Comparison of ENCODE assay signal across 8 cellular contexts in the genomic region with DNA sequence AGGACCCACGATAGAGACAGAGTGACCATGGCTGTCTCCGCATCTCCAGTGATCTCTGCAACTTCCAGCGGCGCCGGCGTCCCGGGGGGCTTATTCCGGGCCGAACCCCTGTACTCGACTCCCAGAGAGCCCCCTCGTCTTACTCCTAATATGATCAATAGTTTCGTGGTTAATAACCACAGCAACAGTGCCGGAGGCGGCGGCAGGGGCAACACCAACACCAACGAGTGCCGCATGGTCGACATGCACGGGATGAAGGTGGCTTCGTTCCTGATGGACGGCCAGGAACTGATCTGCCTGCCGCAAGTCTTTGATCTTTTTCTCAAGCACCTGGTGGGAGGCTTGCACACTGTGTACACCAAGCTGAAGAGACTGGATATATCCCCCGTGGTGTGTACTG. TPM values are rescaled to one million over a fixed set of nuclear protein-coding genes. Genes with fewer than 3 reads are reported as not detected.
DNase-seq lines count a peak whose midpoint lies in the region; ATAC-seq and TF ChIP-seq lines count a peak whose summit lies in the region.

No MANE protein-coding gene starts in this region.

- TF ChIP-seq CTCF in right lobe of liver (IDR thresholded peaks at IDR 0.05) (no peak), transverse colon (IDR thresholded peaks at IDR 0.05) (no peak), left lung (IDR thresholded peaks at IDR 0.05) (no peak)

- intact Hi-C loops in activated naive CD4-positive, alpha-beta T cell treated with anti-CD3 and anti-CD28 coated beads for 36 hours (cut with micrococcal nuclease), result no loop called here
- intact Hi-C loops in right lobe of liver (cut with DNase I), result no loop called here
- intact Hi-C loops in transverse colon (cut with DNase I; ENCODE audit: low total_unique reads), result no loop called here
- intact Hi-C loops in left lung (cut with DNase I), result no loop called here

- ATAC-seq in activated naive CD8-positive, alpha-beta T cell treated with anti-CD3 and anti-CD28 coated beads, Interleukin-2, amount 50 U/mL, for 24 hours, result no peak
- ATAC-seq in right lobe of liver (no peak), GM19467 (IDR thresholded peaks at IDR 0.05; ENCODE audit: unreplicated experiment) (no peak), left lung (no peak)

- no peak overlapping the region for H3K27ac ChIP-seq in right lobe of liver
- no peak overlapping the region for H3K27ac ChIP-seq in transverse colon
- no peak overlapping the region for H3K27ac ChIP-seq in left lung

- H3K4me1 ChIP-seq in right lobe of liver (no peaks in the 10 kb centered on the region), transverse colon (peaks cover 0 to 6% (median 0%) of the 10 kb centered on the region in 4 donors), left lung (no peaks in the 10 kb centered on the region)

- H3K9me3 ChIP-seq in right lobe of liver (no peaks in the 10 kb centered on the region), transverse colon (no peaks in the 10 kb centered on the region), left lung (no peaks in the 10 kb centered on the region)

- no peaks in the 10 kb centered on the region for H3K36me3 Mint-ChIP-seq in activated naive CD4-positive, alpha-beta T cell treated with anti-CD3 and anti-CD28 coated beads for 36 hours (ENCODE audit: low read depth)
- H3K36me3 Mint-ChIP-seq in activated naive CD8-positive, alpha-beta T cell treated with anti-CD3 and anti-CD28 coated beads, Interleukin-2, amount 50 U/mL, for 24 hours (ENCODE audit: low read depth), result no peaks in the 10 kb centered on the region

- H3K36me3 ChIP-seq in right lobe of liver, result no peaks in the 10 kb centered on the region
- no peaks in the 10 kb centered on the region for H3K36me3 ChIP-seq in transverse colon
- H3K36me3 ChIP-seq in left lung, result no peaks in the 10 kb centered on the region

- H3K4me3 Mint-ChIP-seq in activated naive CD4-positive, alpha-beta T cell treated with anti-CD3 and anti-CD28 coated beads for 36 hours, result peak overlapping the region; percentile 71
- H3K4me3 Mint-ChIP-seq in activated naive CD8-positive, alpha-beta T cell treated with anti-CD3 and anti-CD28 coated beads, Interleukin-2, amount 50 U/mL, for 24 hours, result peak overlapping the region; percentile 71

- H3K27me3 Mint-ChIP-seq in activated naive CD4-positive, alpha-beta T cell treated with anti-CD3 and anti-CD28 coated beads for 36 hours (ENCODE audit: low read depth), result peaks cover 18% of the 10 kb centered on the region
- peaks cover 33% of the 10 kb centered on the region for H3K27me3 Mint-ChIP-seq in activated naive CD8-positive, alpha-beta T cell treated with anti-CD3 and anti-CD28 coated beads, Interleukin-2, amount 50 U/mL, for 24 hours

- no peak for DNase-seq in activated naive CD4-positive, alpha-beta T cell treated with anti-CD3 and anti-CD28 coated beads for 36 hours
- DNase-seq in activated naive CD4-positive, alpha-beta T cell treated with anti-CD3 and anti-CD28 coated beads, Interleukin-2, amount 50 U/mL, for 16 hours, result no peak
- no peak for DNase-seq in activated naive CD8-positive, alpha-beta T cell treated with anti-CD3 and anti-CD28 coated beads, Interleukin-2, amount 50 U/mL, for 24 hours
- no peak for DNase-seq in right lobe of liver
- DNase-seq in transverse colon, result no peak
- DNase-seq in COR-L47 (lab: John Stamatoyannopoulos, UW), result no peak
- DNase-seq in left lung, result no peak

- H3K27ac Mint-ChIP-seq in activated naive CD4-positive, alpha-beta T cell treated with anti-CD3 and anti-CD28 coated beads for 36 hours, result no peak overlapping the region
- H3K27ac Mint-ChIP-seq in activated naive CD8-positive, alpha-beta T cell treated with anti-CD3 and anti-CD28 coated beads, Interleukin-2, amount 50 U/mL, for 24 hours, result no peak overlapping the region

- H3K9me3 Mint-ChIP-seq in activated naive CD4-positive, alpha-beta T cell treated with anti-CD3 and anti-CD28 coated beads for 36 hours, result no peaks in the 10 kb centered on the region
- H3K9me3 Mint-ChIP-seq in activated naive CD8-positive, alpha-beta T cell treated with anti-CD3 and anti-CD28 coated beads, Interleukin-2, amount 50 U/mL, for 24 hours, result no peaks in the 10 kb centered on the region

- peaks cover 8% of the 10 kb centered on the region for H3K4me1 Mint-ChIP-seq in activated naive CD4-positive, alpha-beta T cell treated with anti-CD3 and anti-CD28 coated beads for 36 hours (ENCODE audit: low read depth)
- H3K4me1 Mint-ChIP-seq in activated naive CD8-positive, alpha-beta T cell treated with anti-CD3 and anti-CD28 coated beads, Interleukin-2, amount 50 U/mL, for 24 hours, result peaks cover 2% of the 10 kb centered on the region

- CTCF ChIA-PET in activated naive CD4-positive, alpha-beta T cell treated with anti-CD3 and anti-CD28 coated beads for 36 hours (lab: Charles Lee), result no interaction called here

- H3K4me3 ChIP-seq in right lobe of liver, result peak overlapping the region in 2 of 3 donors; percentile 30 to 47
- peak overlapping the region; percentile 9 to 51 (median 32) for H3K4me3 ChIP-seq in transverse colon
- peak overlapping the region in 1 of 2 donors; percentile 36 for H3K4me3 ChIP-seq in left lung

- H3K27me3 ChIP-seq in right lobe of liver (peaks cover 0 to 9% of the 10 kb centered on the region in 2 donors), transverse colon (peaks cover 24% of the 10 kb centered on the region), left lung (peaks cover 24 to 53% of the 10 kb centered on the region in 2 donors)

- no peak for TF ChIP-seq EP300 in transverse colon (IDR thresholded peaks at IDR 0.05; ENCODE audit: low read depth)

- TF ChIP-seq POLR2A in right lobe of liver (IDR thresholded peaks at IDR 0.05) (no peak), transverse colon (IDR thresholded peaks at IDR 0.05) (no peak)

- 65% methylated on average over 7 of the region's 23 CpGs for WGBS in right lobe of liver (ENCODE audit: insufficient coverage, low coverage, low lambda C conversion rate, missing lambda C conversion rate)
- 35% methylated on average over 23 of the region's 23 CpGs; no CpG with 5 or more reads in 1 of the 2 donors for WGBS in transverse colon (ENCODE audit: low coverage in 1 of 2), 2 donors

- in situ Hi-C loops in transverse colon (cut with MboI; ENCODE audit: low pct_ligation_motif_present in 1 of 4, low pct_unique_long_range_greater_than_20kb in 1 of 4, low sequenced_read_pairs in 3 of 4), result no loop called here

RNA-seq across cellular contexts. Expression of a gene that starts 0.3 kb away (rescaled TPM):
- total RNA-seq in activated naive CD4-positive, alpha-beta T cell treated with anti-CD3 and anti-CD28 coated beads for 36 hours, result not detected
- total RNA-seq in right lobe of liver, result not detected
- under 1 TPM in 1 of 4 donors, not detected in 3; 0.37 TPM for total RNA-seq in transverse colon
- under 1 TPM in 1 of 2 donors, not detected in 1; 0.17 TPM for total RNA-seq in left lung
